Comparison of ENCODE assay signal across 9 cellular contexts in genomic region chr20:43691928-43692524, GRCh38. TPM values are rescaled to one million over a fixed set of nuclear protein-coding genes. Genes with fewer than 3 reads are reported as not detected.
DNase-seq lines count a peak whose midpoint lies in the region; ATAC-seq, FAIRE-seq and TF ChIP-seq lines count a peak whose summit lies in the region.
"Had no signal": no experiment of that assay in that cellular context is flagged by ENCODE, and none has a peak within 500 bp of the region (broad histone marks: within the 10 kb centered on the region; RNA-seq: fewer than 3 reads in every experiment).

No MANE protein-coding gene starts in this region.

- peak; percentile 32 for TF ChIP-seq CTCF in kidney (IDR thresholded peaks at IDR 0.05; ENCODE audit: borderline replicate concordance, extremely low read depth, insufficient read depth)

- no peak overlapping the region for H3K4me3 ChIP-seq in kidney (ENCODE audit: low read length in 2 of 2)

- no peaks in the 10 kb centered on the region for H3K36me3 ChIP-seq in kidney (ENCODE audit: control insufficient read depth in 1 of 2, insufficient read depth in 2 of 2, low read length in 2 of 2)

- peak; percentile 61 for DNase-seq in EH (ENCODE audit: low read depth)
- DNase-seq in SK-N-DZ (ENCODE audit: low spot score), result peak; percentile 54
- DNase-seq in activated naive CD4-positive, alpha-beta T cell treated with anti-CD3 and anti-CD28 coated beads, Interleukin-2, amount 50 U/mL, for 16 hours, result peak; percentile 62
- no peak for DNase-seq in kidney
- DNase-seq in stimulated activated CD8-positive, alpha-beta memory T cell treated with anti-CD3 and anti-CD28 coated beads, Interleukin-4, amount 100 ng/mL, for 4 hours (ENCODE audit: low read depth in 2 of 2, low spot score in 1 of 2), result peak; percentile 8 to 22
- no peak for DNase-seq in OCI-M2 (lab: John Stamatoyannopoulos, UW; ENCODE audit: unreplicated experiment)

- H3K4me1 ChIP-seq in kidney (ENCODE audit: control insufficient read depth in 1 of 2, insufficient read depth in 1 of 2, low read depth in 1 of 2, low read length in 2 of 2), result no peaks in the 10 kb centered on the region

- ATAC-seq in HG03039 (IDR thresholded peaks at IDR 0.05; ENCODE audit: unreplicated experiment) (peak; percentile 46), HG02973 (IDR thresholded peaks at IDR 0.05; ENCODE audit: unreplicated experiment) (no peak)

- FAIRE-seq in kidney (lab: Jason Lieb, UNC), result no peak

- H3K27ac ChIP-seq in kidney (ENCODE audit: low read depth in 2 of 2, low read length in 2 of 2), result no peak overlapping the region

- no peak overlapping the region for H3K9ac ChIP-seq in kidney (ENCODE audit: low read length in 2 of 2)

- intact Hi-C loops in kidney (cut with DNase I), result no loop called here

- no peaks in the 10 kb centered on the region for H3K9me3 ChIP-seq in kidney (ENCODE audit: control insufficient read depth in 1 of 2, low read length in 2 of 2)

RNA-seq across cellular contexts. Expression of gene MYBL2, which starts 25.1 kb away (rescaled TPM):
- 87.6 and 99.1 TPM in 2 replicates for polyA plus RNA-seq in SK-N-DZ (2014; cell fraction: cytosol; rRNA removed)
- 65.7 and 84.3 TPM in 2 replicates for polyA plus RNA-seq in SK-N-DZ (2014; cell fraction: nucleus; rRNA removed)
- 1.3 TPM for total RNA-seq in kidney
- not detected for polyA plus RNA-seq in kidney (ENCODE audit: insufficient read depth, low read depth, low replicate concordance)

RNA-seq across cellular contexts. Expression of gene GTSF1L, which starts 34.8 kb away (rescaled TPM):
- polyA plus RNA-seq in SK-N-DZ (2014; cell fraction: cytosol; rRNA removed), result not detected in 2 replicates
- polyA plus RNA-seq in SK-N-DZ (2014; cell fraction: nucleus; rRNA removed), result not detected in 2 replicates
- total RNA-seq in kidney, result not detected
- not detected for polyA plus RNA-seq in kidney (ENCODE audit: insufficient read depth, low read depth, low replicate concordance)
- total RNA-seq: temporal lobe had no signal

Comparison
In these comparisons a context has a peak if more than half of its experiments do, and no peak if none do; other contexts are left out.
1. DNase-seq: peak in EH (single experiment), SK-N-DZ (single experiment), activated naive CD4-positive, alpha-beta T cell treated with anti-CD3 and anti-CD28 coated beads, Interleukin-2, amount 50 U/mL, for 16 hours (single experiment) and stimulated activated CD8-positive, alpha-beta memory T cell treated with anti-CD3 and anti-CD28 coated beads, Interleukin-4, amount 100 ng/mL, for 4 hours (2 of 2); none in kidney (single experiment) and OCI-M2 (single experiment).